21 cellular contexts compared by ENCODE assay signal in genomic region chr2:152031747-152032146, GRCh38.
A peak's percentile ranks its signal among the peaks of the same experiment; 100 is the strongest.
DNase-seq lines count a peak whose midpoint lies in the region; ATAC-seq and TF ChIP-seq lines count a peak whose summit lies in the region.
"Had no signal": no experiment of that assay in that cellular context is flagged by ENCODE, and none has a peak within 500 bp of the region (broad histone marks: within the 10 kb centered on the region; RNA-seq: fewer than 3 reads in every experiment).

No MANE protein-coding gene starts in this region.

- intact Hi-C loops in sciatic nerve (cut with DNase I), result no loop called here

- ATAC-seq in GM21529 (IDR thresholded peaks at IDR 0.05; ENCODE audit: unreplicated experiment) (peak; percentile 5), sciatic nerve (peak; percentile 10), foreskin keratinocyte (no peak), GM21360 (IDR thresholded peaks at IDR 0.05; ENCODE audit: unreplicated experiment) (no peak)
- ATAC-seq: HCT116 had no signal

- H3K27ac ChIP-seq in foreskin keratinocyte, result no peak overlapping the region

- peak; percentile 60 for DNase-seq in NCI-H82 treated with DMSO at 0.1 percent for 48 hours (lab: John Stamatoyannopoulos, UW; ENCODE audit: unreplicated experiment)
- DNase-seq in cerebellar cortex (ENCODE audit: low spot score), result peak; percentile 20
- no peak for DNase-seq in sciatic nerve (ENCODE audit: low spot score)
- DNase-seq in foreskin keratinocyte, result no peak
- no peak for DNase-seq in NCI-H2107 (lab: John Stamatoyannopoulos, UW)
- no peak for DNase-seq in SHP77 (lab: John Stamatoyannopoulos, UW)
- DNase-seq: CD4-positive, alpha-beta T cell; COR-L47; DMS79; MG63; NCI-H1048; NCI-H1436 treated with DMSO at 0.1 percent for 48 hours; NCI-H2029; NCI-H345; NCI-H524 treated with DMSO at 0.1 percent for 48 hours; OCI-M1; Right ventricle myocardium superior; SW 1271 had no signal

- H3K4me1 ChIP-seq in foreskin keratinocyte, result no peaks in the 10 kb centered on the region

- no peak for TF ChIP-seq CTCF in foreskin keratinocyte (conservative IDR thresholded peaks at IDR 0.05)

- peaks cover 21% of the 10 kb centered on the region for H3K27me3 ChIP-seq in foreskin keratinocyte
- H3K27me3 ChIP-seq: MG63 had no signal

Comparison
In these comparisons a context has a peak if more than half of its experiments do, and no peak if none do; other contexts are left out.
1. ATAC-seq: peak in GM21529 (single experiment) and sciatic nerve (single experiment); none in foreskin keratinocyte (single experiment) and GM21360 (single experiment).
2. DNase-seq: peak in NCI-H82 treated with DMSO at 0.1 percent for 48 hours (single experiment) and cerebellar cortex (single experiment); none in sciatic nerve (single experiment), foreskin keratinocyte (0 of 2), NCI-H2107 (single experiment) and SHP77 (0 of 2).